In the genomic region with DNA sequence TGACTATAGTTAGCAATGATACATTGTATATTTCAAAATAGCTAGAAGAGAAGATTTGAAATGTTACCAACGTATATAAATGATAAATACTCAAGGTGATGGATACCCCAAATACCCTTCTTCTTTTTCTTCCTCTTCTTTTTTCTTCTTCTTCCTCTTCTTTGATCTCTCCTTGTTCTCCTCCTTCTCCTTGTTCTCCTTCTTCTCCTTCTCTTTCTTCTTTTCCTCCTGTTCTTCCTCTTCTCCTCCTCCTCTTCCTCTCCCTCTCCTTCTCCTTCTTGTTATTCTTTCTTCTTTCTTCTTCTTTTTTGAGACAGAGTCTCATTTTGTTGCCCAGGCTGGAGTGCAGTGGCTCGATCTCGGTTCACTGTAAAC, we compare ENCODE assay signal across 8 cellular contexts. TPM values are rescaled to one million over a fixed set of nuclear protein-coding genes. Genes with fewer than 3 reads are reported as not detected.
DNase-seq lines count a peak whose midpoint lies in the region; TF ChIP-seq lines count a peak whose summit lies in the region.

No MANE protein-coding gene starts in this region.

- H3F3A ChIP-seq in PC-9 (ENCODE audit: insufficient read depth, low read depth) = no peaks in the 10 kb centered on the region; the same call in 1 of the 2 replicates

- CTCF ChIA-PET in PC-9 (lab: Charles Lee) = no interaction called here

- no peaks in the 10 kb centered on the region for H3K36me3 Mint-ChIP-seq in osteocyte (ENCODE audit: unreplicated experiment)

- peaks cover 45 to 52% (median 47%) of the 10 kb centered on the region in 11 experiments for H3K9me3 ChIP-seq in BLaER1 treated with 17β-estradiol and CSF1 and Interleukin-3, amounts not matched to agents 10 nM and 100 nM (replicated peaks in 1 of 11)
- H3K9me3 ChIP-seq in PC-9 (ENCODE audit: insufficient read depth, low read depth) = no peaks in the 10 kb centered on the region

- no peak overlapping the region for H3K27ac Mint-ChIP-seq in osteocyte (ENCODE audit: unreplicated experiment)

- POLR2A ChIA-PET in PC-9 (lab: Charles Lee; ENCODE audit: unreplicated experiment) = interaction anchor here (0.7 to 0.9 kb wide), 2 partner anchors 42 to 688 kb away, joined by 8 to 15 read pairs; a partner anchor contains a TSS

- peaks cover 7% of the 10 kb centered on the region; the same call in 1 of the 2 replicates for H3K9me2 ChIP-seq in PC-9 (ENCODE audit: insufficient read depth)

- intact Hi-C loops in PC-9 (cut with micrococcal nuclease; ENCODE audit: unreplicated experiment) = loop anchor here (1.0 kb wide), 1 partner anchor 309 kb away; no protein-coding TSS in a partner anchor

- TF ChIP-seq CTCF in PC-9 (conservative IDR thresholded peaks at IDR 0.05) (no peak), epithelial cell of proximal tubule (conservative IDR thresholded peaks at IDR 0.05; ENCODE audit: low read depth, low read length) (no peak), osteocyte (IDR thresholded peaks at IDR 0.05) (no peak)

- H4K20me1 ChIP-seq in BLaER1 treated with 17β-estradiol and CSF1 and Interleukin-3, amounts not matched to agents 10 nM and 100 nM = no peaks in the 10 kb centered on the region
- no peaks in the 10 kb centered on the region for H4K20me1 ChIP-seq in PC-9 (ENCODE audit: insufficient read depth)

- peaks cover 20% of the 10 kb centered on the region for H3K9me3 Mint-ChIP-seq in osteocyte (ENCODE audit: unreplicated experiment)

- BruUV-seq in PC-9 (replicated peaks; lab: Mats Ljungman, UMichigan) = no TSS peak

- DNase-seq in PC-9 = no peak
- DNase-seq in epithelial cell of proximal tubule (ENCODE audit: low read depth) = no peak
- DNase-seq in osteocyte (ENCODE audit: extremely low spot score, unreplicated experiment) = no peak
- DNase-seq in H4 (ENCODE audit: low spot score) = no peak
- no peak for DNase-seq in stimulated activated CD4-positive, alpha-beta T cell treated with anti-CD3 and anti-CD28 coated beads, Interleukin-12 subunit alpha, Interleukin-12 subunit beta, amount 100 ng/mL, for 4 hours
- DNase-seq in NCI-H2029 (lab: John Stamatoyannopoulos, UW) = no peak
- DNase-seq in DMS79 treated with DMSO at 0.1 percent for 48 hours (lab: John Stamatoyannopoulos, UW) = no peak

- H3K4me3 ChIP-seq in BLaER1 treated with 17β-estradiol and CSF1 and Interleukin-3, amounts not matched to agents 10 nM and 100 nM = peak overlapping the region in 8 of 10 experiments; percentile 36 to 58 (median 46); a peak in 9 of 20 replicates
- H3K4me3 ChIP-seq in PC-9 (peak overlapping the region; percentile 79; the same call in 1 of the 2 replicates), epithelial cell of proximal tubule (ENCODE audit: low read depth, low read length) (peak overlapping the region; percentile 88)

- H3K4me1 ChIP-seq in BLaER1 treated with 17β-estradiol and CSF1 and Interleukin-3, amounts not matched to agents 10 nM and 100 nM = 0 out of 20 replicates have a peak, but pooled peaks cover 0 to 7% (median 0%) of the 10 kb centered on the region in 10 experiments
- peaks cover 9% of the 10 kb centered on the region for H3K4me1 ChIP-seq in PC-9 (replicated peaks; ENCODE audit: insufficient read depth)

- H3K4me3 Mint-ChIP-seq in osteocyte (ENCODE audit: unreplicated experiment) = peak overlapping the region; percentile 96

- peaks cover 17% of the 10 kb centered on the region for H3K27me3 Mint-ChIP-seq in osteocyte (ENCODE audit: unreplicated experiment)

- peak overlapping the region in 9 of 11 experiments; percentile 25 to 66 (median 51); a peak in 10 of 22 replicates for H3K4me2 ChIP-seq in BLaER1 treated with 17β-estradiol and CSF1 and Interleukin-3, amounts not matched to agents 10 nM and 100 nM
- H3K4me2 ChIP-seq in PC-9 = peak overlapping the region; percentile 84

- H2AFZ ChIP-seq in PC-9 = peak overlapping the region; percentile 93

- no peak overlapping the region for H3K27ac ChIP-seq in BLaER1 treated with 17β-estradiol and CSF1 and Interleukin-3, amounts not matched to agents 10 nM and 100 nM
- no peak overlapping the region for H3K27ac ChIP-seq in PC-9

- no peaks in the 10 kb centered on the region for H3K36me3 ChIP-seq in BLaER1 treated with 17β-estradiol and CSF1 and Interleukin-3, amounts not matched to agents 10 nM and 100 nM
- H3K36me3 ChIP-seq in PC-9 (ENCODE audit: low read depth) = no peaks in the 10 kb centered on the region

- H3K27me3 ChIP-seq in BLaER1 treated with 17β-estradiol and CSF1 and Interleukin-3, amounts not matched to agents 10 nM and 100 nM = peaks cover 19 to 34% (median 29%) of the 10 kb centered on the region in 11 experiments
- no peaks in the 10 kb centered on the region for H3K27me3 ChIP-seq in PC-9 (ENCODE audit: insufficient read depth, low read depth)

- no peaks in the 10 kb centered on the region for H3K79me2 ChIP-seq in PC-9 (ENCODE audit: low read depth)

- H3K9ac ChIP-seq in BLaER1 treated with 17β-estradiol and CSF1 and Interleukin-3, amounts not matched to agents 10 nM and 100 nM = no peak overlapping the region

- H3K4me1 Mint-ChIP-seq in osteocyte (ENCODE audit: unreplicated experiment) = peaks cover 18% of the 10 kb centered on the region

RNA-seq across cellular contexts. Expression of a gene that starts 0.6 kb away (rescaled TPM):
- total RNA-seq in PC-9 (2021) (7.5 and 10.6 TPM in 2 replicates), epithelial cell of proximal tubule (0.87 and 2.3 TPM in 2 replicates), osteocyte (5.5 and 7.9 TPM in 2 replicates)
- 5.0 and 7.8 TPM in 2 replicates for total RNA-seq in H4 (2014; rRNA removed; shearing (Covaris generic))
